31 cellular contexts compared by ENCODE assay signal in genomic region chr1:225561675-225562074, GRCh38.
"Had no signal": no experiment of that assay in that cellular context is flagged by ENCODE, and none has a peak within 500 bp of the region (broad histone marks: within the 10 kb centered on the region; RNA-seq: fewer than 3 reads in every experiment).

No MANE protein-coding gene starts in this region.

- FAIRE-seq: keratinocyte, small intestine had no signal

- H3K9me3 ChIP-seq: lower lobe of right lung, neutrophil, sigmoid colon, uterus had no signal

- H3K9me3 Mint-ChIP-seq: naive B cell; natural killer cell; stimulated activated memory B cell treated with anti-CD40 and anti-IgM and Interleukin-4, amounts not matched to agents 10 μg/mL and 1 μg/mL and 100 μg/mL, for 72 hours had no signal

- H3K36me3 Mint-ChIP-seq: natural killer cell; stimulated activated memory B cell treated with anti-CD40 and anti-IgM and Interleukin-4, amounts not matched to agents 10 μg/mL and 1 μg/mL and 100 μg/mL, for 72 hours had no signal

- H3K4me3 ChIP-seq: lower lobe of right lung, neural progenitor cell, psoas muscle, sigmoid colon, tibial nerve, uterus had no signal

- H3K9ac ChIP-seq: neural progenitor cell, parathyroid adenoma had no signal

- H3K27ac Mint-ChIP-seq: mesothelial cell of epicardium; natural killer cell; nephron progenitor cell; neural progenitor cell; stimulated activated memory B cell treated with anti-CD40 and anti-IgM and Interleukin-4, amounts not matched to agents 10 μg/mL and 1 μg/mL and 100 μg/mL, for 72 hours; stimulated activated naive CD8-positive, alpha-beta T cell treated with anti-CD3 and anti-CD28 coated beads, Interleukin-15, amount 100 ng/mL, for 72 hours; type B pancreatic cell had no signal

- H3K4me1 ChIP-seq: lower lobe of right lung, neural progenitor cell, parathyroid adenoma, psoas muscle, uterus had no signal

- H3K27me3 ChIP-seq: neural progenitor cell, neutrophil, sigmoid colon, tibial nerve, uterus had no signal

- H2AFZ ChIP-seq: neural progenitor cell, parathyroid adenoma had no signal

- H3K36me3 ChIP-seq: lower lobe of right lung, neutrophil, uterus had no signal

- H3K4me3 Mint-ChIP-seq: mesothelial cell of epicardium; naive B cell; natural killer cell; nephron progenitor cell; neural progenitor cell; stimulated activated memory B cell treated with anti-CD40 and anti-IgM and Interleukin-4, amounts not matched to agents 10 μg/mL and 1 μg/mL and 100 μg/mL, for 72 hours; stimulated activated naive CD8-positive, alpha-beta T cell treated with anti-CD3 and anti-CD28 coated beads, Interleukin-15, amount 100 ng/mL, for 72 hours; type B pancreatic cell had no signal

- H3K27me3 Mint-ChIP-seq: naive B cell; stimulated activated naive CD8-positive, alpha-beta T cell treated with anti-CD3 and anti-CD28 coated beads, Interleukin-15, amount 100 ng/mL, for 72 hours; type B pancreatic cell had no signal

- H3K4me2 ChIP-seq: neural progenitor cell had no signal

- H3K79me2 ChIP-seq: parathyroid adenoma had no signal

- H3K27ac ChIP-seq: lower lobe of right lung, neural progenitor cell, neutrophil, parathyroid adenoma, psoas muscle, sigmoid colon, tibial nerve, uterus had no signal

- DNase-seq: hippocampal formation; kidney glomerular epithelial cell; left cardiac atrium; left ventricle myocardium superior; lower lobe of right lung; mammary epithelial cell; mesendoderm; naive B cell; natural killer cell; nephron progenitor cell; occipital lobe; psoas muscle; sigmoid colon; small intestine; stimulated activated CD4-positive, alpha-beta T cell treated with anti-CD3 and anti-CD28 coated beads, Interleukin-1b, Interleukin-23, amount 100 ng/mL, for 48 hours; stimulated activated CD4-positive, alpha-beta T cell treated with anti-CD3 and anti-CD28 coated beads, Interleukin-2, amount 100 ng/mL, for 48 hours; stimulated activated CD4-positive, alpha-beta T cell treated with anti-CD3 and anti-CD28 coated beads, Interleukin-4, amount 100 ng/mL, for 4 hours; stimulated activated CD8-positive, alpha-beta memory T cell treated with anti-CD3 and anti-CD28 coated beads, Interleukin-4, amount 100 ng/mL, for 48 hours; stimulated activated naive CD4-positive, alpha-beta T cell treated with Interleukin-2 at 50 U/mL for 16 hours; stimulated activated naive CD8-positive, alpha-beta T cell treated with anti-CD3 and anti-CD28 coated beads, Interleukin-15, amount 100 ng/mL, for 72 hours; substantia nigra; uterus had no signal

- ATAC-seq: left cardiac atrium; left lobe of liver; left ventricle myocardium superior; lower lobe of right lung; natural killer cell; psoas muscle; stimulated activated memory B cell treated with anti-CD40 and anti-IgM and Interleukin-4, amounts not matched to agents 10 μg/mL and 1 μg/mL and 100 μg/mL, for 72 hours; stimulated activated naive CD8-positive, alpha-beta T cell treated with anti-CD3 and anti-CD28 coated beads, Interleukin-15, amount 100 ng/mL, for 72 hours had no signal

- H3K4me1 Mint-ChIP-seq: naive B cell; natural killer cell; neural progenitor cell; stimulated activated memory B cell treated with anti-CD40 and anti-IgM and Interleukin-4, amounts not matched to agents 10 μg/mL and 1 μg/mL and 100 μg/mL, for 72 hours; stimulated activated naive CD8-positive, alpha-beta T cell treated with anti-CD3 and anti-CD28 coated beads, Interleukin-15, amount 100 ng/mL, for 72 hours had no signal
